In the genomic region with DNA sequence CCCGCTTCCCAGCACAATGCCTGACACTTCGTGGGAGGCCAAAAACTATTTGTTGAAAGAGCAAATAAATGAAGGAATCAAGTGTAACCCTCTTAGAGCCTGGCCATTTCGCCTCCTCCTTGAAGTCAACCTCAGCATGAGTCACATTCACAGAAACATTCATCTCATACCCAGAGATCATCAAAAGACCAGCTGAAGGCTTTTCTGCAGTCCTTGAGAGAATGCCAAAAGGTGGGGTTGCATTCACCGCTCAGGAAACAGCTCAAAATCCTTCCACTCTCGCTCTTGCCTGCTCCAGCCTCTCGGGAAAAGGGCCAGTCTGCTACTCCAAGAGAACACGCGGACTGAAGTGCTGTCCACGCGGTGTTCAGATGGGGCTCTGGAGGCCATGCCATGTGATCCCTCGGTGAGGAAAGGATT, we compare ENCODE assay signal across 11 cellular contexts.
DNase-seq lines count a peak whose midpoint lies in the region; ATAC-seq and TF ChIP-seq lines count a peak whose summit lies in the region.
"Had no signal": no experiment of that assay in that cellular context is flagged by ENCODE, and none has a peak within 500 bp of the region (broad histone marks: within the 10 kb centered on the region; RNA-seq: fewer than 3 reads in every experiment).

No MANE protein-coding gene starts in this region.

- H3K27me3 ChIP-seq in tibial artery (peaks cover 0 to 80% of the 10 kb centered on the region in 2 donors), WERI-Rb-1 (ENCODE audit: insufficient read depth, low read depth, severe bottlenecking) (no peaks in the 10 kb centered on the region)
- H3K27me3 ChIP-seq: vagina had no signal

- TF ChIP-seq CTCF in AG09309 (IDR thresholded peaks at IDR 0.05; ENCODE audit: control insufficient read depth, insufficient read depth, low read depth, low read length, missing control alignments) (no peak), HFF-Myc (IDR thresholded peaks at IDR 0.05; ENCODE audit: low read depth, low read length, missing control alignments) (no peak), astrocyte of the cerebellum (IDR thresholded peaks at IDR 0.05; ENCODE audit: low read depth, low read length, missing control alignments) (no peak), tibial artery (IDR thresholded peaks at IDR 0.05) (no peak), WERI-Rb-1 (IDR thresholded peaks at IDR 0.05; ENCODE audit: low read depth, low read length) (no peak)

- H3K9me3 ChIP-seq in tibial artery (no peaks in the 10 kb centered on the region), WERI-Rb-1 (ENCODE audit: severe bottlenecking) (no peaks in the 10 kb centered on the region)
- H3K9me3 ChIP-seq: vagina had no signal

- H3K36me3 ChIP-seq in tibial artery (no peaks in the 10 kb centered on the region), WERI-Rb-1 (no peaks in the 10 kb centered on the region)
- H3K36me3 ChIP-seq: vagina had no signal

- H3K4me1 ChIP-seq in tibial artery = no peaks in the 10 kb centered on the region
- H3K4me1 ChIP-seq: vagina had no signal

- no peak for ATAC-seq in HG02642 (IDR thresholded peaks at IDR 0.05; ENCODE audit: poor library complexity, unreplicated experiment)

- DNase-seq in AG09309 (ENCODE audit: low read depth) (peak; percentile 73), HFF-Myc (ENCODE audit: extremely low read depth, low read depth) (peak; percentile 48), astrocyte of the cerebellum (ENCODE audit: low read depth) (peak; percentile 90), medulla oblongata (ENCODE audit: extremely low spot score) (peak; percentile 83), tibial artery (no peak), WERI-Rb-1 (no peak)
- DNase-seq in stimulated activated CD4-positive, alpha-beta T cell treated with anti-CD3 and anti-CD28 coated beads, Interleukin-12 subunit alpha, Interleukin-12 subunit beta, amount 100 ng/mL, for 4 hours = no peak
- DNase-seq: activated naive CD4-positive, alpha-beta T cell treated with anti-CD3 and anti-CD28 coated beads, Interleukin-2, amount 10 ng/mL, durations not matched to agents 7 days and 5 days; NCI-H510A had no signal

- intact Hi-C loops in tibial artery (cut with DNase I; ENCODE audit: low total_unique reads) = no loop called here

- in situ Hi-C loops in astrocyte of the cerebellum (cut with HindIII; ENCODE audit: low sequenced_read_pairs) = no loop called here

- H3K4me3 ChIP-seq in AG09309 (ENCODE audit: control insufficient read depth, low read depth, low read length) (no peak overlapping the region), HFF-Myc (replicated peaks; ENCODE audit: low read depth, low read length) (no peak overlapping the region), astrocyte of the cerebellum (ENCODE audit: low read depth, low read length) (no peak overlapping the region), tibial artery (no peak overlapping the region), WERI-Rb-1 (ENCODE audit: low read depth, low read length) (no peak overlapping the region)
- H3K4me3 ChIP-seq: vagina had no signal

- H3K27ac ChIP-seq in tibial artery (no peak overlapping the region), WERI-Rb-1 (no peak overlapping the region)
- H3K27ac ChIP-seq: vagina had no signal

Comparison
In these comparisons a context has a peak if more than half of its experiments do, and no peak if none do; other contexts are left out.
1. DNase-seq: peak in AG09309 (single experiment), HFF-Myc (single experiment), astrocyte of the cerebellum (single experiment) and medulla oblongata (single experiment); none in tibial artery (0 of 2), WERI-Rb-1 (single experiment) and stimulated activated CD4-positive, alpha-beta T cell treated with anti-CD3 and anti-CD28 coated beads, Interleukin-12 subunit alpha, Interleukin-12 subunit beta, amount 100 ng/mL, for 4 hours (single experiment).